In genomic region chr5:124685404-124685930, GRCh38 we compare ENCODE assay signal across 23 cellular contexts.
DNase-seq lines count a peak whose midpoint lies in the region; ATAC-seq and TF ChIP-seq lines count a peak whose summit lies in the region.
"Had no signal": no experiment of that assay in that cellular context is flagged by ENCODE, and none has a peak within 500 bp of the region (broad histone marks: within the 10 kb centered on the region; RNA-seq: fewer than 3 reads in every experiment).

No MANE protein-coding gene starts in this region.

- no peaks in the 10 kb centered on the region for H3K36me3 ChIP-seq in cardiac muscle cell
- no peaks in the 10 kb centered on the region for H3K36me3 ChIP-seq in Panc1 (ENCODE audit: control insufficient read depth, insufficient read depth, low read length)
- H3K36me3 ChIP-seq in gastroesophageal sphincter: no peaks in the 10 kb centered on the region
- no peaks in the 10 kb centered on the region for H3K36me3 ChIP-seq in effector memory CD4-positive, alpha-beta T cell (ENCODE audit: control insufficient read depth, insufficient read depth, low read length)

- H3K4me3 ChIP-seq in cardiac muscle cell: no peak overlapping the region
- H3K4me3 ChIP-seq in Panc1 (ENCODE audit: low read depth in 2 of 2, low read length in 2 of 2): no peak overlapping the region
- H3K4me3 ChIP-seq in gastroesophageal sphincter: no peak overlapping the region
- no peak overlapping the region for H3K4me3 ChIP-seq in effector memory CD4-positive, alpha-beta T cell (ENCODE audit: insufficient read depth, low read depth, low read length, poor library complexity, severe bottlenecking)
- H3K4me3 ChIP-seq in dorsolateral prefrontal cortex: no peak overlapping the region

- CTCF ChIA-PET in Panc1 (lab: Charles Lee): no interaction called here

- intact Hi-C loops in Right ventricle myocardium inferior (cut with DNase I) (no loop called here), Panc1 (cut with micrococcal nuclease; ENCODE audit: unreplicated experiment) (no loop called here), dorsolateral prefrontal cortex (cut with DNase I) (no loop called here)

- POLR2A ChIA-PET in Panc1 (lab: Charles Lee): no interaction called here

- no peak for TF ChIP-seq EP300 in gastroesophageal sphincter (IDR thresholded peaks at IDR 0.05)

- H3K4me1 ChIP-seq in cardiac muscle cell (ENCODE audit: low read depth): peaks cover 37% of the 10 kb centered on the region
- peaks cover 40% of the 10 kb centered on the region for H3K4me1 ChIP-seq in Panc1 (ENCODE audit: control insufficient read depth, insufficient read depth, low read length)
- peaks cover 0 to 64% (median 9%) of the 10 kb centered on the region in 3 donors for H3K4me1 ChIP-seq in gastroesophageal sphincter
- no peaks in the 10 kb centered on the region for H3K4me1 ChIP-seq in effector memory CD4-positive, alpha-beta T cell (ENCODE audit: control insufficient read depth, insufficient read depth, low read length, poor library complexity, severe bottlenecking)

- DNase-seq in cardiac muscle cell (ENCODE audit: low read depth in 1 of 2, low spot score in 1 of 2) (no peak), Right ventricle myocardium inferior (ENCODE audit: missing footprints) (no peak), Panc1 (ENCODE audit: low read depth, low spot score) (no peak), dorsolateral prefrontal cortex (no peak), DMS79 (lab: John Stamatoyannopoulos, UW) (no peak)
- DNase-seq in effector memory CD4-positive, alpha-beta T cell: no peak
- DNase-seq: 8988T; Calu3; CD8-positive, alpha-beta memory T cell; DMS153; GOT3; HCEC 1CT; Kasumi-1; NCI-H1694; NCI-H2081; NCI-H446; NCI-H526; PC-3; RPMI8226; SHP77 treated with DMSO at 0.1 percent for 48 hours; SK-N-SH had no signal

- in situ Hi-C loops in Panc1 (cut with HindIII; ENCODE audit: low pct_unique_long_range_greater_than_20kb, low sequenced_read_pairs): no loop called here

- no TSS peak for BruUV-seq in Panc1 (replicated peaks; lab: Mats Ljungman, UMichigan)

- ATAC-seq in Right ventricle myocardium inferior (no peak), Panc1 (no peak), gastroesophageal sphincter (no peak), GM18867 (IDR thresholded peaks at IDR 0.05; ENCODE audit: unreplicated experiment) (no peak)
- ATAC-seq: PC-3 had no signal

- WGBS in gastroesophageal sphincter (ENCODE audit: low coverage in 1 of 2), 2 donors: 100% methylated on average over 2 of the region's 3 CpGs; no CpG with 5 or more reads in 1 of the 2 donors

- no peaks in the 10 kb centered on the region for H3K9me3 ChIP-seq in cardiac muscle cell (ENCODE audit: low read depth)
- no peaks in the 10 kb centered on the region for H3K9me3 ChIP-seq in Panc1 (ENCODE audit: control insufficient read depth, insufficient read depth, low read depth, low read length)
- no peaks in the 10 kb centered on the region for H3K9me3 ChIP-seq in gastroesophageal sphincter
- H3K9me3 ChIP-seq in effector memory CD4-positive, alpha-beta T cell (ENCODE audit: control insufficient read depth, low read length): no peaks in the 10 kb centered on the region
- H3K9me3 ChIP-seq: SK-N-SH had no signal

- H3K27me3 ChIP-seq in cardiac muscle cell (no peaks in the 10 kb centered on the region), Panc1 (ENCODE audit: control insufficient read depth, insufficient read depth, low read length) (no peaks in the 10 kb centered on the region), gastroesophageal sphincter (no peaks in the 10 kb centered on the region), dorsolateral prefrontal cortex (no peaks in the 10 kb centered on the region)
- no peaks in the 10 kb centered on the region for H3K27me3 ChIP-seq in effector memory CD4-positive, alpha-beta T cell (replicated peaks; ENCODE audit: control insufficient read depth, insufficient read depth, low read length, poor library complexity, severe bottlenecking)

- peak overlapping the region; percentile 52 for H3K27ac ChIP-seq in cardiac muscle cell
- H3K27ac ChIP-seq in Panc1 (ENCODE audit: low read length): peak overlapping the region; percentile 67; the same call in 1 of the 2 replicates
- H3K27ac ChIP-seq in gastroesophageal sphincter: peak overlapping the region in 3 of 4 donors; percentile 35 to 64 (median 60)
- H3K27ac ChIP-seq in effector memory CD4-positive, alpha-beta T cell (ENCODE audit: insufficient read depth, low read length, poor library complexity, severe bottlenecking): no peak overlapping the region
- H3K27ac ChIP-seq in dorsolateral prefrontal cortex: peak overlapping the region in 4 of 59 donors; percentile 10 to 39 (median 23)

- TF ChIP-seq POLR2A in gastroesophageal sphincter (IDR thresholded peaks at IDR 0.05): no peak

- no peak for TF ChIP-seq CTCF in cardiac muscle cell (IDR thresholded peaks at IDR 0.05; ENCODE audit: low read depth, low read length)
- TF ChIP-seq CTCF in Panc1 (IDR thresholded peaks at IDR 0.05): no peak
- no peak for TF ChIP-seq CTCF in gastroesophageal sphincter (IDR thresholded peaks at IDR 0.05)
- TF ChIP-seq CTCF in dorsolateral prefrontal cortex (IDR thresholded peaks at IDR 0.05 in 54 of 56, conservative IDR thresholded peaks at IDR 0.05 in 2 of 56; ENCODE audit: low read depth in 1 of 56, partially characterized antibody in 56 of 56): no peak
